10 cellular contexts compared by ENCODE assay signal in the genomic region with DNA sequence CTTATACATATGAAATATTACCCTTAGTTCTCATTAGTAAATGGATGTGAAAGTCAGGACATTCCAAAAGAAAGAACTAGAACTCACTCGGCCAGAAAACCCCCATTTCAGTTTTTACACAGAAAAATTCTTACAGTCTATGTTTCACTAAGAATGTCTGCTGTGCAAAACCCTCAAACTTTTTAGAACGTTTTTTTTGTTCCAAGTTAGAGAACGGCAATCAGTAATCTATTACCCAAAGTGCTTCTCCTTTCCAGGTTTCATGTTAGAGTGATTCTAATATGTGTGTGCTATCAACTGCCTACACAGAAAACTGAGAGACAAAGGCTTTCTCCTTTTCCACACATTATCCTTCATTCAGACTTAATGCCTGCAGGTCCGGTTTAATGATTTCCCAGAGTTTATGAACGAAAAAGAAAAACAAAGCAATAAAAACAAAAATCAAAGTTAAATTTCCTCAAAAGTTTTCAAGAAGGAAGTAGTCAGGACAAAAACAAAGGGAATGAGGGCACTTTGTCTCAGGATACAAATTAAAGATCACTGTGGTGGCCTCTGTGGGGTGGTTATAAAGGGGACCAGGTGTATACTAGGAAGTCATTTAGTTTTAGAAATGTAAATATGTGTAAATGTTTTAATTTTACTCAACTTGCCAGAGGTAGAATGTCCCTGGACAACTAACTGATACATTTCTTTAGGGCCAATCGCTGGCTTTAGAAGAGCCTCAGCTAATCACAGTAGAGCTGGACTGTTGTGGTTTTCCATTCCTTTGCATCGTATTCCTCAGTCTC. TPM values are rescaled to one million over a fixed set of nuclear protein-coding genes. Genes with fewer than 3 reads are reported as not detected.
DNase-seq lines count a peak whose midpoint lies in the region; ATAC-seq and TF ChIP-seq lines count a peak whose summit lies in the region.
"Had no signal": no experiment of that assay in that cellular context is flagged by ENCODE, and none has a peak within 500 bp of the region (broad histone marks: within the 10 kb centered on the region; RNA-seq: fewer than 3 reads in every experiment).

No MANE protein-coding gene starts in this region.

- intact Hi-C loops in adrenal gland (cut with DNase I), result loop anchor here in 1 of 2 donors (10.0 kb wide), 1 partner anchor 62 kb away; no protein-coding TSS in a partner anchor

- H3K4me3 ChIP-seq in adrenal gland (peak overlapping the region in 1 of 4 donors; percentile 16), SJCRH30 (no peak overlapping the region)

- no peaks in the 10 kb centered on the region for H3K27me3 Mint-ChIP-seq in stimulated activated memory B cell treated with anti-CD40 and anti-IgM and Interleukin-4, amounts not matched to agents 10 μg/mL and 1 μg/mL and 100 μg/mL, for 72 hours

- H3K27me3 ChIP-seq in adrenal gland, result no peaks in the 10 kb centered on the region
- no peaks in the 10 kb centered on the region for H3K27me3 ChIP-seq in SJCRH30

- ATAC-seq in GM19452 (IDR thresholded peaks at IDR 0.05; ENCODE audit: unreplicated experiment), result peak; percentile 72
- ATAC-seq in HG02970 (IDR thresholded peaks at IDR 0.05; ENCODE audit: low FRiP score, unreplicated experiment), result peak; percentile 65
- peak; percentile 80 for ATAC-seq in stimulated activated memory B cell treated with anti-CD40 and anti-IgM and Interleukin-4, amounts not matched to agents 10 μg/mL and 1 μg/mL and 100 μg/mL, for 72 hours
- ATAC-seq: activated CD8-positive, alpha-beta memory T cell treated with anti-CD3 and anti-CD28 coated beads, Interleukin-2, amount 10 ng/mL, durations not matched to agents 7 days and 5 days had no signal

- TF ChIP-seq CTCF in adrenal gland (IDR thresholded peaks at IDR 0.05), result no peak

- peak overlapping the region; percentile 92 for H3K27ac Mint-ChIP-seq in stimulated activated memory B cell treated with anti-CD40 and anti-IgM and Interleukin-4, amounts not matched to agents 10 μg/mL and 1 μg/mL and 100 μg/mL, for 72 hours
- H3K27ac Mint-ChIP-seq: activated CD8-positive, alpha-beta memory T cell treated with anti-CD3 and anti-CD28 coated beads, Interleukin-2, amount 10 ng/mL, durations not matched to agents 7 days and 5 days had no signal

- peak overlapping the region; percentile 59 for H3K4me3 Mint-ChIP-seq in stimulated activated memory B cell treated with anti-CD40 and anti-IgM and Interleukin-4, amounts not matched to agents 10 μg/mL and 1 μg/mL and 100 μg/mL, for 72 hours
- H3K4me3 Mint-ChIP-seq: activated CD8-positive, alpha-beta memory T cell treated with anti-CD3 and anti-CD28 coated beads, Interleukin-2, amount 10 ng/mL, durations not matched to agents 7 days and 5 days had no signal

- H3K4me1 ChIP-seq in adrenal gland (replicated peaks in 1 of 2) (no peaks in the 10 kb centered on the region), SJCRH30 (no peaks in the 10 kb centered on the region)

- no peak for TF ChIP-seq POLR2A in adrenal gland (IDR thresholded peaks at IDR 0.05)

- 55 to 67% (median 64%) methylated on average over 7 of the region's 7 CpGs for WGBS in adrenal gland, 4 donors

- H3K9me3 ChIP-seq in adrenal gland (replicated peaks in 1 of 3) (no peaks in the 10 kb centered on the region), SJCRH30 (replicated peaks) (no peaks in the 10 kb centered on the region)

- H3K36me3 Mint-ChIP-seq in stimulated activated memory B cell treated with anti-CD40 and anti-IgM and Interleukin-4, amounts not matched to agents 10 μg/mL and 1 μg/mL and 100 μg/mL, for 72 hours, result no peaks in the 10 kb centered on the region
- H3K36me3 Mint-ChIP-seq: activated CD8-positive, alpha-beta memory T cell treated with anti-CD3 and anti-CD28 coated beads, Interleukin-2, amount 10 ng/mL, durations not matched to agents 7 days and 5 days had no signal

- DNase-seq in adrenal gland (no peak), NCI-H526 (lab: John Stamatoyannopoulos, UW) (no peak), NCI-H146 treated with DMSO at 0.1 percent for 48 hours (lab: John Stamatoyannopoulos, UW; ENCODE audit: unreplicated experiment) (no peak), SJCRH30 (no peak)
- no peak for DNase-seq in activated CD8-positive, alpha-beta memory T cell treated with anti-CD3 and anti-CD28 coated beads, Interleukin-2, amount 50 U/mL, for 4 hours
- DNase-seq: activated CD8-positive, alpha-beta memory T cell treated with anti-CD3 and anti-CD28 coated beads, Interleukin-2, amount 10 ng/mL, durations not matched to agents 7 days and 5 days; effector CD4-positive, alpha-beta T cell had no signal

- peak overlapping the region in 3 of 5 donors; percentile 32 to 76 (median 59) for H3K27ac ChIP-seq in adrenal gland
- no peak overlapping the region for H3K27ac ChIP-seq in SJCRH30

- H3K36me3 ChIP-seq in adrenal gland (replicated peaks in 1 of 2) (no peaks in the 10 kb centered on the region), SJCRH30 (no peaks in the 10 kb centered on the region)

- peaks cover 35% of the 10 kb centered on the region for H3K4me1 Mint-ChIP-seq in stimulated activated memory B cell treated with anti-CD40 and anti-IgM and Interleukin-4, amounts not matched to agents 10 μg/mL and 1 μg/mL and 100 μg/mL, for 72 hours
- H3K4me1 Mint-ChIP-seq: activated CD8-positive, alpha-beta memory T cell treated with anti-CD3 and anti-CD28 coated beads, Interleukin-2, amount 10 ng/mL, durations not matched to agents 7 days and 5 days had no signal

- no peaks in the 10 kb centered on the region for H3K9me3 Mint-ChIP-seq in stimulated activated memory B cell treated with anti-CD40 and anti-IgM and Interleukin-4, amounts not matched to agents 10 μg/mL and 1 μg/mL and 100 μg/mL, for 72 hours

RNA-seq across cellular contexts. Expression of a gene that starts 11.4 kb away (rescaled TPM):
- total RNA-seq in adrenal gland, result 10 to 100 TPM; 30.1 to 90.0 (median 40.2) TPM
- polyA plus RNA-seq in adrenal gland, result 10 to 100 TPM in 1 of 3 donors, 1 to 10 TPM in 2; 5.9 to 14.8 (median 8.3) TPM
- 10.5 and 12.2 TPM in 2 replicates for total RNA-seq in SJCRH30 (2014; rRNA removed; shearing (Covaris generic))
